Comparison of ENCODE assay signal across 8 cellular contexts in the genomic region with DNA sequence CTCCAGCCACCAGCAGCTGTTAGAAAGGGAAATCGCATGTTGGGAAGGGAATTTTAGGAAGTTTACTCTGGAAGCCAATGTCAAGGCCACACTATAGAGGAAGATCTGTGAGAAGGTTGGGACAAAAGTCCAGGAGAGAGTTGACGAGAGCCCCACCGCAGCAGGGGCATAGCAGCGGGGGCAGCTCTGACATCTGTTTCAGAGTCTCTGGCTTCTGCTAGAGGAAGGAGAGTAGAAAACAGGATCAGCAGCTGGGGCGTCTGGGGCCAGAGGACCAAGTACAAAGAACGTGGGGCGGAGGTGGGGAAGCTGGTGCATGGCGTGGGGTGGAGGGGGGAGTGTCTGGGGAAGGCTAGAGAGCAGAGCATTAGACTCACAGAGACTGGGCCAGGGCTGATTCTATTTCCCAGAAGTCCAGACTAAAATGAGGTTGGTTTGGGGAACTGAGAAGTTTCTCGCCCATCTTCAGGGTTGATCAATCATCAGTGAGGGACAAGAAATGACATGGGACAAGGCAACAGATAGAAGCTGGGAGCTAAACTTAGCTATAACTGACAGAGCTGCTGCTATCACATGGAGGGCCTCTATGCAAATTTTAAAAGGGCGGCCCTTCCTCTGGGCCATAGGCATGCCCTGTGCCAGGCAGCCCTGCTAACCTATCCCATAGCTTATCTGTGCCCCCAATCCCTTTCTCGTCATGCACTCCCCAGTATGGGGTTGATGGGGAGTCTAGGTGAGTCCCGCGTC. TPM values are rescaled to one million over a fixed set of nuclear protein-coding genes. Genes with fewer than 3 reads are reported as not detected.
DNase-seq lines count a peak whose midpoint lies in the region; ATAC-seq lines count a peak whose summit lies in the region.

No MANE protein-coding gene starts in this region.

- H3K9me3 ChIP-seq in HUES48 (ENCODE audit: control insufficient read depth, insufficient read depth, low read length) (no peaks in the 10 kb centered on the region), adipocyte (ENCODE audit: control insufficient read depth, low read length) (no peaks in the 10 kb centered on the region), mononuclear cell (ENCODE audit: low read depth, low read length) (no peaks in the 10 kb centered on the region)

- ATAC-seq in GM18498 (IDR thresholded peaks at IDR 0.05; ENCODE audit: unreplicated experiment) = peak; percentile 61
- peak; percentile 48 for ATAC-seq in GM21423 (IDR thresholded peaks at IDR 0.05; ENCODE audit: unreplicated experiment)
- no peak for ATAC-seq in left lobe of liver

- peak overlapping the region; percentile 76 for H3K27ac ChIP-seq in HUES48 (ENCODE audit: low read depth, low read length)

- H3K36me3 ChIP-seq in HUES48 (ENCODE audit: control insufficient read depth, insufficient read depth, low read length) (peaks cover 10% of the 10 kb centered on the region), adipocyte (ENCODE audit: control insufficient read depth, insufficient read depth, low read length, severe bottlenecking) (peaks cover 9% of the 10 kb centered on the region)

- peak overlapping the region; percentile 88 for H3K4me3 ChIP-seq in HUES48 (ENCODE audit: low read depth, low read length)
- peak overlapping the region; percentile 79 for H3K4me3 ChIP-seq in adipocyte (ENCODE audit: low read length)
- H3K4me3 ChIP-seq in mononuclear cell (ENCODE audit: low read length) = peak overlapping the region; percentile 91

- DNase-seq in adipocyte (ENCODE audit: low read depth) (no peak), left lobe of liver (ENCODE audit: low spot score) (no peak), occipital lobe (lab: John Stamatoyannopoulos, UW) (no peak), cerebellar cortex (ENCODE audit: low spot score) (no peak)

- H3K27me3 ChIP-seq in HUES48 (ENCODE audit: control insufficient read depth, insufficient read depth, low read length) = no peaks in the 10 kb centered on the region
- no peaks in the 10 kb centered on the region for H3K27me3 ChIP-seq in adipocyte (replicated peaks; ENCODE audit: control insufficient read depth, insufficient read depth, low read length)
- no peaks in the 10 kb centered on the region for H3K27me3 ChIP-seq in mononuclear cell (ENCODE audit: insufficient read depth, low read length)

- H3K9ac ChIP-seq in HUES48 (ENCODE audit: low read depth, low read length) (peak overlapping the region; percentile 10; the same call in 1 of the 2 replicates), adipocyte (ENCODE audit: low read length) (peak overlapping the region; percentile 51)

- peaks cover 3% of the 10 kb centered on the region; the same call in 1 of the 2 replicates for H3K4me1 ChIP-seq in HUES48 (ENCODE audit: control insufficient read depth, insufficient read depth, low read length)
- peaks cover 8% of the 10 kb centered on the region for H3K4me1 ChIP-seq in adipocyte (ENCODE audit: control insufficient read depth, insufficient read depth, low read length)
- H3K4me1 ChIP-seq in mononuclear cell (ENCODE audit: insufficient read depth, low read length) = peaks cover 24% of the 10 kb centered on the region

RNA-seq across cellular contexts. Expression of a gene that starts 1.2 kb away (rescaled TPM):
- 16.3 TPM for total RNA-seq in mononuclear cell
- 6.8 TPM for total RNA-seq in left lobe of liver
- 17.8 TPM for total RNA-seq in occipital lobe

RNA-seq across cellular contexts. Expression of a gene that starts 7.9 kb away (rescaled TPM):
- 6.6 TPM for total RNA-seq in mononuclear cell
- not detected for total RNA-seq in left lobe of liver
- total RNA-seq in occipital lobe = not detected

RNA-seq across cellular contexts. Expression of a gene that starts 26.9 kb away (rescaled TPM):
- total RNA-seq in mononuclear cell = 31.5 TPM
- 15.2 TPM for total RNA-seq in left lobe of liver
- 19.8 TPM for total RNA-seq in occipital lobe

RNA-seq across cellular contexts. Expression of a gene that starts 45.5 kb away (rescaled TPM):
- total RNA-seq in mononuclear cell = 0.52 TPM
- 1.4 TPM for total RNA-seq in left lobe of liver
- total RNA-seq in occipital lobe = 0.16 TPM

RNA-seq across cellular contexts. Expression of a gene that starts 50.8 kb away (rescaled TPM):
- 18.7 TPM for total RNA-seq in mononuclear cell
- 22.8 TPM for total RNA-seq in left lobe of liver
- 17.8 TPM for total RNA-seq in occipital lobe
